ENCODE assay signal across 11 cellular contexts in genomic region chr16:85639529-85640253, GRCh38. TPM values are rescaled to one million over a fixed set of nuclear protein-coding genes. Genes with fewer than 3 reads are reported as not detected.
DNase-seq lines count a peak whose midpoint lies in the region; ATAC-seq, FAIRE-seq and TF ChIP-seq lines count a peak whose summit lies in the region.
"Had no signal": no experiment of that assay in that cellular context is flagged by ENCODE, and none has a peak within 500 bp of the region (broad histone marks: within the 10 kb centered on the region; RNA-seq: fewer than 3 reads in every experiment).

No MANE protein-coding gene starts in this region.

- WGBS in heart right ventricle, 2 donors: 66 to 72% methylated on average over 33 to 35 of the region's 35 CpGs

- H3K9me3 ChIP-seq in MG63 (no peaks in the 10 kb centered on the region), Panc1 (ENCODE audit: control insufficient read depth, insufficient read depth, low read depth, low read length) (no peaks in the 10 kb centered on the region), heart right ventricle (no peaks in the 10 kb centered on the region), skeletal muscle satellite cell (replicated peaks; ENCODE audit: low read length) (no peaks in the 10 kb centered on the region)

- H3K36me3 ChIP-seq in MG63: no peaks in the 10 kb centered on the region; the same call in none of the 2 replicates
- no peaks in the 10 kb centered on the region; the same call in 1 of the 2 replicates for H3K36me3 ChIP-seq in Panc1 (ENCODE audit: control insufficient read depth, insufficient read depth, low read length)
- H3K36me3 ChIP-seq in heart right ventricle: peaks cover 0 to 19% (median 0%) of the 10 kb centered on the region in 9 donors
- H3K36me3 ChIP-seq in skeletal muscle satellite cell (ENCODE audit: insufficient read depth, low read length): no peaks in the 10 kb centered on the region
- H3K36me3 ChIP-seq: neural progenitor cell had no signal

- peak overlapping the region; percentile 41 for H3K4me2 ChIP-seq in skeletal muscle satellite cell (ENCODE audit: low read length)
- H3K4me2 ChIP-seq: hepatocyte, neural progenitor cell had no signal

- ATAC-seq in Panc1 (peak; percentile 6; the same call in 1 of the 2 replicates), heart right ventricle (peak; percentile 64 to 90 (median 84)), HG03565 (IDR thresholded peaks at IDR 0.05; ENCODE audit: unreplicated experiment) (no peak)

- H3K4me1 ChIP-seq in Panc1 (ENCODE audit: control insufficient read depth, insufficient read depth, low read length) (peaks cover 50% of the 10 kb centered on the region), heart right ventricle (peaks cover 8 to 74% (median 44%) of the 10 kb centered on the region in 9 donors), skeletal muscle satellite cell (ENCODE audit: control insufficient read depth, insufficient read depth, low read length) (peaks cover 26% of the 10 kb centered on the region)

- in situ Hi-C loops in Panc1 (cut with HindIII; ENCODE audit: low pct_unique_long_range_greater_than_20kb, low sequenced_read_pairs): no loop called here

- no peak for TF ChIP-seq CTCF in Panc1 (IDR thresholded peaks at IDR 0.05)
- peak in 3 of 9 donors; percentile 32 to 37 (median 35) for TF ChIP-seq CTCF in heart right ventricle (IDR thresholded peaks at IDR 0.05)

- peak; percentile 76 for DNase-seq in MG63
- DNase-seq in Panc1 (ENCODE audit: low read depth, low spot score): no peak
- DNase-seq in heart right ventricle: peak; percentile 73 to 80
- no peak for DNase-seq in NCI-H82 (lab: John Stamatoyannopoulos, UW)
- DNase-seq in dedifferentiated amniotic fluid mesenchymal stem cell (ENCODE audit: extremely low spot score): no peak
- no peak for DNase-seq in GM19239 (ENCODE audit: insufficient read length, low spot score)
- DNase-seq: NCI-H1105 had no signal

- H3K27me3 ChIP-seq in MG63 (no peaks in the 10 kb centered on the region), Panc1 (ENCODE audit: control insufficient read depth, insufficient read depth, low read length) (no peaks in the 10 kb centered on the region), heart right ventricle (no peaks in the 10 kb centered on the region), skeletal muscle satellite cell (ENCODE audit: control insufficient read depth, insufficient read depth, low read length) (no peaks in the 10 kb centered on the region)
- H3K27me3 ChIP-seq: hepatocyte, neural progenitor cell had no signal

- H3K4me3 ChIP-seq in MG63 (no peak overlapping the region), Panc1 (ENCODE audit: low read depth in 2 of 2, low read length in 2 of 2) (no peak overlapping the region), heart right ventricle (no peak overlapping the region), skeletal muscle satellite cell (ENCODE audit: low read length) (peak overlapping the region; percentile 39)
- H3K4me3 ChIP-seq: hepatocyte, neural progenitor cell had no signal

- no TSS peak for BruUV-seq in Panc1 (replicated peaks; lab: Mats Ljungman, UMichigan)

- H3K9ac ChIP-seq in skeletal muscle satellite cell (ENCODE audit: low read depth, low read length): no peak overlapping the region
- H3K9ac ChIP-seq: neural progenitor cell had no signal

- intact Hi-C loops in Panc1 (cut with micrococcal nuclease; ENCODE audit: unreplicated experiment) (no loop called here), heart right ventricle (cut with DNase I) (no loop called here)

- CTCF ChIA-PET in Panc1 (lab: Charles Lee): no interaction called here

- FAIRE-seq in GM19239 (lab: Jason Lieb, UNC): no peak

- POLR2A ChIA-PET in Panc1 (lab: Charles Lee): interaction anchor here (0.6 kb wide), 1 partner anchor 83 kb away, joined by 6 read pairs; no protein-coding TSS in a partner anchor

- H3K27ac ChIP-seq in Panc1 (ENCODE audit: low read length) (no peak overlapping the region), heart right ventricle (peak overlapping the region in 7 of 10 donors; percentile 30 to 76 (median 56))
- H3K27ac ChIP-seq: hepatocyte, neural progenitor cell had no signal

RNA-seq across cellular contexts. Expression of gene GSE1, which starts 26.6 kb away (rescaled TPM):
- 9.3 and 19.1 TPM in 2 replicates for total RNA-seq in MG63 (2014; rRNA removed; shearing (Covaris generic); ENCODE audit: low replicate concordance)
- 97.5 TPM for total RNA-seq in Panc1 (2021; ENCODE audit: unreplicated experiment)
- polyA plus RNA-seq in Panc1 (2012; ENCODE audit: insufficient read length): 79.9 TPM
- 10 to 100 TPM; 31.1 to 53.2 (median 33.6) TPM for total RNA-seq in heart right ventricle
- 10 to 100 TPM; 15.6 to 25.0 TPM for polyA plus RNA-seq in heart right ventricle
- total RNA-seq in skeletal muscle satellite cell (2012; rRNA removed): 23.6 and 27.6 TPM in 2 replicates

RNA-seq across cellular contexts. Expression of gene GINS2, which starts 49.1 kb away (rescaled TPM):
- 12.8 and 19.2 TPM in 2 replicates for total RNA-seq in MG63 (2014; rRNA removed; shearing (Covaris generic); ENCODE audit: low replicate concordance)
- total RNA-seq in Panc1 (2021; ENCODE audit: unreplicated experiment): 12.0 TPM
- 4.2 TPM for polyA plus RNA-seq in Panc1 (2012; ENCODE audit: insufficient read length)
- total RNA-seq in heart right ventricle: 1 to 10 TPM in 2 of 10 donors, under 1 TPM in 8; 0.20 to 2.8 (median 0.80) TPM
- polyA plus RNA-seq in heart right ventricle: under 1 TPM; 0.22 to 0.51 TPM
- total RNA-seq in skeletal muscle satellite cell (2012; rRNA removed): 12.2 TPM in 2 replicates

Comparison
In these comparisons a context has a peak if more than half of its experiments do, and no peak if none do; other contexts are left out.
1. DNase-seq: peak in MG63 (single experiment) and heart right ventricle (2 of 2); none in Panc1 (single experiment), NCI-H82 (single experiment), dedifferentiated amniotic fluid mesenchymal stem cell (single experiment) and GM19239 (single experiment).